ENCODE assay signal across 1 cellular context in the genomic region with DNA sequence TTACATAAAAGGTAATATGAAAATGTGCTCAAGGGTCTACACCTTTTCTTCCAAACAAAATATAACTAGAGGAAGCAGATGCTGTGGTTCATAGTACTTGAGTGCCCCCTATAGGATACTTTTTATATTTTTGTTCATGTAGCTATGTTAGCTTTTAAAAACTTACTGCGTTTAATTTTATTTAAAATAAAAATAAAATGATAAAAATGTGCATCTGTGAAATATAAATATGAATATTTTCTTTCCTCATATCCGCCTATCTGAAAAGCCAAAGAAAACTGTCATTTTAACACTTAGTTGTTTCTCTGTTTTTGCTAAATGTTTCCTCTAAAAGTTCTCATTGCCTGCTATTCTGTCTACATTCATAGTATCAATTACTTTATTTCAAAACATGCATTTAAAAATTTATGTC.
TF ChIP-seq lines count a peak whose summit lies in the region.

No MANE protein-coding gene starts in this region.

TF ChIP-seq in SK-N-SH, 30 proteins besides CTCF, POLR2A, EP300 and RAD21 (continued from another document):
- TF ChIP-seq PBX3 (IDR thresholded peaks at IDR 0.05) (no peak), GABPA (IDR thresholded peaks at IDR 0.05; ENCODE audit: low read depth) (no peak), FOSL2 (IDR thresholded peaks at IDR 0.05; ENCODE audit: borderline replicate concordance, low read depth) (no peak)
